Comparison of ENCODE assay signal across 8 cellular contexts in genomic region chr17:31508310-31509094, GRCh38.
DNase-seq lines count a peak whose midpoint lies in the region; ATAC-seq and TF ChIP-seq lines count a peak whose summit lies in the region.

No MANE protein-coding gene starts in this region.

- H3K27ac Mint-ChIP-seq in CD4-positive, alpha-beta T cell: peak overlapping the region; percentile 89
- peak overlapping the region; percentile 100 for H3K27ac Mint-ChIP-seq in activated CD4-positive, alpha-beta memory T cell treated with anti-CD3 and anti-CD28 coated beads, Interleukin-2, amount 10 ng/mL, durations not matched to agents 7 days and 5 days

- intact Hi-C loops in CD4-positive, alpha-beta T cell (cut with DNase I, micrococcal nuclease): loop anchor here (1.0 to 5.0 kb wide), 5 partner anchors 20 to 191 kb away; no protein-coding TSS in a partner anchor

- peak; percentile 93 for ATAC-seq in CD4-positive, alpha-beta T cell (ENCODE audit: poor library complexity)
- peak; percentile 72 for ATAC-seq in GM19438 (IDR thresholded peaks at IDR 0.05; ENCODE audit: low read depth, unreplicated experiment)
- ATAC-seq in HG03565 (IDR thresholded peaks at IDR 0.05; ENCODE audit: unreplicated experiment): peak; percentile 69

- H3K4me3 ChIP-seq in fibroblast of mammary gland (ENCODE audit: control insufficient read depth, low read depth, low read length): no peak overlapping the region

- peak overlapping the region; percentile 89 for H3K4me3 Mint-ChIP-seq in CD4-positive, alpha-beta T cell
- H3K4me3 Mint-ChIP-seq in activated CD4-positive, alpha-beta memory T cell treated with anti-CD3 and anti-CD28 coated beads, Interleukin-2, amount 10 ng/mL, durations not matched to agents 7 days and 5 days: peak overlapping the region; percentile 77

- TF ChIP-seq CTCF in CD4-positive, alpha-beta T cell (IDR thresholded peaks at IDR 0.05): peak; percentile 38
- TF ChIP-seq CTCF in fibroblast of mammary gland (conservative IDR thresholded peaks at IDR 0.05; ENCODE audit: control insufficient read depth, insufficient read depth, low read depth, low read length): peak; percentile 10

- CTCF ChIA-PET in CD4-positive, alpha-beta T cell (lab: Charles Lee): interaction anchor here (0.9 to 4.0 kb wide), 8 partner anchors 9 to 195 kb away, joined by 3 to 42 read pairs (median 4); partner anchors contain the start of gene EVI2B
- CTCF ChIA-PET in activated CD4-positive, alpha-beta memory T cell treated with anti-CD3 and anti-CD28 coated beads, Interleukin-2, amount 10 ng/mL, durations not matched to agents 7 days and 5 days (lab: Charles Lee): interaction anchor here (0.7 to 3.3 kb wide), 12 partner anchors 10 to 72 kb away, joined by 3 to 58 read pairs (median 6); no protein-coding TSS in a partner anchor

- H3K9me3 Mint-ChIP-seq in CD4-positive, alpha-beta T cell: no peaks in the 10 kb centered on the region
- H3K9me3 Mint-ChIP-seq in activated CD4-positive, alpha-beta memory T cell treated with anti-CD3 and anti-CD28 coated beads, Interleukin-2, amount 10 ng/mL, durations not matched to agents 7 days and 5 days: no peaks in the 10 kb centered on the region

- no peaks in the 10 kb centered on the region for H3K27me3 Mint-ChIP-seq in CD4-positive, alpha-beta T cell
- H3K27me3 Mint-ChIP-seq in activated CD4-positive, alpha-beta memory T cell treated with anti-CD3 and anti-CD28 coated beads, Interleukin-2, amount 10 ng/mL, durations not matched to agents 7 days and 5 days: no peaks in the 10 kb centered on the region

- H3K36me3 Mint-ChIP-seq in CD4-positive, alpha-beta T cell (ENCODE audit: low read depth): no peaks in the 10 kb centered on the region
- peaks cover 4% of the 10 kb centered on the region for H3K36me3 Mint-ChIP-seq in activated CD4-positive, alpha-beta memory T cell treated with anti-CD3 and anti-CD28 coated beads, Interleukin-2, amount 10 ng/mL, durations not matched to agents 7 days and 5 days (ENCODE audit: low read depth)

- H3K27ac ChIP-seq in CD4-positive, alpha-beta T cell (ENCODE audit: low read depth, low read length): peak overlapping the region; percentile 78

- H3K9me3 ChIP-seq in CD4-positive, alpha-beta T cell (ENCODE audit: control insufficient read depth, low read length): no peaks in the 10 kb centered on the region

- H3K27me3 ChIP-seq in CD4-positive, alpha-beta T cell (ENCODE audit: control insufficient read depth, insufficient read depth, low read length): no peaks in the 10 kb centered on the region

- POLR2A ChIA-PET in CD4-positive, alpha-beta T cell (lab: Charles Lee): interaction anchor here (1.1 to 5.4 kb wide), 8 partner anchors 10 to 195 kb away, joined by 3 to 141 read pairs (median 8); partner anchors contain the start of gene EVI2B
- POLR2A ChIA-PET in activated CD4-positive, alpha-beta memory T cell treated with anti-CD3 and anti-CD28 coated beads, Interleukin-2, amount 10 ng/mL, durations not matched to agents 7 days and 5 days (lab: Charles Lee): interaction anchor here (0.7 to 8.4 kb wide), 18 partner anchors 9 to 198 kb away, joined by 3 to 314 read pairs (median 6); partner anchors contain the start of gene EVI2B

- peak; percentile 50 to 79 (median 60) for DNase-seq in CD4-positive, alpha-beta T cell
- peak; percentile 87 for DNase-seq in activated CD4-positive, alpha-beta memory T cell treated with anti-CD3 and anti-CD28 coated beads, Interleukin-2, amount 10 ng/mL, durations not matched to agents 7 days and 5 days
- no peak for DNase-seq in fibroblast of mammary gland (ENCODE audit: low read depth)
- DNase-seq in stimulated activated CD8-positive, alpha-beta memory T cell treated with anti-CD3 and anti-CD28 coated beads, Interleukin-12 subunit alpha, Interleukin-12 subunit beta, amount 100 ng/mL, for 1 hour (ENCODE audit: low read depth): peak; percentile 56
- DNase-seq in NCI-H2029 (lab: John Stamatoyannopoulos, UW): no peak
- DNase-seq in kidney tubule cell (ENCODE audit: low spot score): no peak

- peaks cover 62% of the 10 kb centered on the region for H3K4me1 Mint-ChIP-seq in CD4-positive, alpha-beta T cell (ENCODE audit: low read depth)
- H3K4me1 Mint-ChIP-seq in activated CD4-positive, alpha-beta memory T cell treated with anti-CD3 and anti-CD28 coated beads, Interleukin-2, amount 10 ng/mL, durations not matched to agents 7 days and 5 days: peaks cover 51% of the 10 kb centered on the region

Comparison
In these comparisons a context has a peak if more than half of its experiments do, and no peak if none do; other contexts are left out.
1. DNase-seq: peak in CD4-positive, alpha-beta T cell (10 of 10), activated CD4-positive, alpha-beta memory T cell treated with anti-CD3 and anti-CD28 coated beads, Interleukin-2, amount 10 ng/mL, durations not matched to agents 7 days and 5 days (single experiment) and stimulated activated CD8-positive, alpha-beta memory T cell treated with anti-CD3 and anti-CD28 coated beads, Interleukin-12 subunit alpha, Interleukin-12 subunit beta, amount 100 ng/mL, for 1 hour (single experiment); none in fibroblast of mammary gland (single experiment), NCI-H2029 (single experiment) and kidney tubule cell (single experiment).
2. Peak in every context shown above with its lines, with median percentiles within 50 percentile points of each other: ATAC-seq.